Comparison of ENCODE assay signal across 27 cellular contexts in the genomic region with DNA sequence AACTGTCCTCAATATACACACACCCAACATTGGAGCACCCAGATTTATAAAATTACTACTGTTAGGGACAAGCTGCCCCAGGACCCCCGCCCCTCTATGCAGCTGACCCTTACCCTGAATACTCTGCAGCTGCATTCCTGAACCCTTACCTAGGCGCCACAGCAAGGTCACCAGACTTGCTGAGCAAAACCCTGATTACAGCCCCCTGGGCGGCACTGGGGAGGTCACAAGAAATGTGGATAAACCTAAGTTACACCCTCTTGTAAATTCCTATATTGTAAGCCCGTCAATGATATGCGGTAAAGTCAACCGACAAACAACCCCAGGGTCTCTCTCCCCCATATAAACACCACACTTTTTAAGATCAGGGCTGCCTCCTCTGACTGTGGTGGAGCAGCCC.
"Had no signal": no experiment of that assay in that cellular context is flagged by ENCODE, and none has a peak within 500 bp of the region (broad histone marks: within the 10 kb centered on the region; RNA-seq: fewer than 3 reads in every experiment).

No MANE protein-coding gene starts in this region.

- FAIRE-seq: colon, urothelium cell line had no signal

- ATAC-seq: esophagus mucosa; foreskin keratinocyte; gastroesophageal sphincter; heart left ventricle; left cardiac atrium; left lung; natural killer cell; right lobe of liver; stimulated activated memory B cell treated with anti-CD40 and anti-IgM and Interleukin-4, amounts not matched to agents 10 μg/mL and 1 μg/mL and 100 μg/mL, for 72 hours; stimulated activated naive CD8-positive, alpha-beta T cell treated with anti-CD3 and anti-CD28 coated beads, Interleukin-15, Interleukin-2, amounts not matched to agents 100 U/mL and 50 U/mL, for 24 hours had no signal

- DNase-seq: dorsolateral prefrontal cortex; effector CD4-positive, alpha-beta T cell; heart left ventricle; left cardiac atrium; midbrain; natural killer cell; occipital lobe; ovary; right lobe of liver; stimulated activated CD4-positive, alpha-beta T cell treated with anti-CD3 and anti-CD28 coated beads, Interleukin-12 subunit alpha, Interleukin-12 subunit beta, amount 100 ng/mL, for 4 hours; stimulated activated CD4-positive, alpha-beta T cell treated with anti-CD3 and anti-CD28 coated beads, Interleukin-1b, Interleukin-23, amount 100 ng/mL, for 48 hours; stimulated activated CD4-positive, alpha-beta T cell treated with anti-CD3 and anti-CD28 coated beads, Interleukin-4, amount 100 ng/mL, for 1 hour; stimulated activated naive CD8-positive, alpha-beta T cell treated with anti-CD3 and anti-CD28 coated beads, Interleukin-15, Interleukin-2, amounts not matched to agents 100 U/mL and 50 U/mL, for 24 hours; substantia nigra; testis; tibial artery; upper lobe of left lung had no signal

- H3K4me3 Mint-ChIP-seq: natural killer cell; stimulated activated memory B cell treated with anti-CD40 and anti-IgM and Interleukin-4, amounts not matched to agents 10 μg/mL and 1 μg/mL and 100 μg/mL, for 72 hours had no signal

- H3K27ac ChIP-seq: dorsolateral prefrontal cortex, epithelial cell of prostate, foreskin keratinocyte, gastroesophageal sphincter, heart left ventricle, hepatocyte, left lung, ovary, right lobe of liver, testis, tibial artery, upper lobe of left lung had no signal

- H3K27ac Mint-ChIP-seq: natural killer cell; stimulated activated memory B cell treated with anti-CD40 and anti-IgM and Interleukin-4, amounts not matched to agents 10 μg/mL and 1 μg/mL and 100 μg/mL, for 72 hours had no signal

- H3K27me3 ChIP-seq: dorsolateral prefrontal cortex, foreskin keratinocyte, gastroesophageal sphincter, heart left ventricle, hepatocyte, left lung, ovary, right lobe of liver, testis, tibial artery, upper lobe of left lung had no signal

- H3K36me3 Mint-ChIP-seq: natural killer cell had no signal

- H3K27me3 Mint-ChIP-seq: stimulated activated memory B cell treated with anti-CD40 and anti-IgM and Interleukin-4, amounts not matched to agents 10 μg/mL and 1 μg/mL and 100 μg/mL, for 72 hours had no signal

- H3K9me3 Mint-ChIP-seq: natural killer cell had no signal

- H3K36me3 ChIP-seq: gastroesophageal sphincter, heart left ventricle, left lung, ovary, right lobe of liver, tibial artery, upper lobe of left lung had no signal

- H3K4me1 ChIP-seq: foreskin keratinocyte, left lung, right lobe of liver, testis had no signal

- H3K4me3 ChIP-seq: dorsolateral prefrontal cortex, gastroesophageal sphincter, heart left ventricle, hepatocyte, left lung, ovary, right lobe of liver, smooth muscle cell, testis, tibial artery, upper lobe of left lung had no signal

- H3K9me3 ChIP-seq: ovary, right lobe of liver, testis had no signal
